7 cellular contexts compared by ENCODE assay signal in the genomic region with DNA sequence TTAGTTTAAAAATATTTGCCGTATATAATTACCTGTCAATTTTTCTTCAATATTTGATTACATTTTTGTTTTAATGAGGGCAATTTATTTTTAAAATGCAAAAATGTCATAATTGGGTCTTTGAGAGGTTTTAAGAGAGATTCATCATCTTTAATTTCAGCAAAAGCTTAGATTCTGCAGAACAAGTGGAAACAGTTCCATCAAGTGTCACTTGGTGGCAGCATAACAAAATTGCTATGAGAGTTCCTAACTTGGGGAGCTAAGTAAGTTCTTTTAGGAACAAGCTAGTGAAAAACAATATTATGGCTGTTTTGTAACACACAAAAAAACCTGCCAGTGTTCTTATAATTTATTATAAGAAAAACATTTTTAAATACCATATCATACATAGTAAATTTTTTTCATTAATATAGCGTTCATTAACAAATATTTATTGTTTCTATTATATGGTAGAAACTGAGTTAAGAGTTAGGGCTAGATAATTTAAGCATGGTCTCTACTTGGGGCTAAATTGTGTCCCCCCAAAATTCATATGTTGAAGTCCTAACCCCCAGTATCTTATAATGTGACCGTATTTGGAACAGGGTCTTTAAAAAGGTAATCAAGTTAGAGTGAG.
DNase-seq lines count a peak whose midpoint lies in the region; ATAC-seq and TF ChIP-seq lines count a peak whose summit lies in the region.

No MANE protein-coding gene starts in this region.

- H3K27me3 Mint-ChIP-seq in osteocyte (ENCODE audit: unreplicated experiment), result no peaks in the 10 kb centered on the region
- H3K27me3 Mint-ChIP-seq in activated naive CD8-positive, alpha-beta T cell treated with anti-CD3 and anti-CD28 coated beads for 36 hours, result no peaks in the 10 kb centered on the region

- H3K36me3 Mint-ChIP-seq in osteocyte (ENCODE audit: unreplicated experiment), result no peaks in the 10 kb centered on the region
- no peaks in the 10 kb centered on the region for H3K36me3 Mint-ChIP-seq in activated naive CD8-positive, alpha-beta T cell treated with anti-CD3 and anti-CD28 coated beads for 36 hours

- no peak overlapping the region for H3K27ac Mint-ChIP-seq in osteocyte (ENCODE audit: unreplicated experiment)
- H3K27ac Mint-ChIP-seq in activated naive CD8-positive, alpha-beta T cell treated with anti-CD3 and anti-CD28 coated beads for 36 hours, result no peak overlapping the region

- no peak overlapping the region for H3K4me3 ChIP-seq in HEK293 (ENCODE audit: low read depth, low read length)

- H3K9me3 Mint-ChIP-seq in osteocyte (ENCODE audit: unreplicated experiment), result no peaks in the 10 kb centered on the region
- no peaks in the 10 kb centered on the region for H3K9me3 Mint-ChIP-seq in activated naive CD8-positive, alpha-beta T cell treated with anti-CD3 and anti-CD28 coated beads for 36 hours

- no peak overlapping the region for H3K4me3 Mint-ChIP-seq in osteocyte (ENCODE audit: unreplicated experiment)
- H3K4me3 Mint-ChIP-seq in activated naive CD8-positive, alpha-beta T cell treated with anti-CD3 and anti-CD28 coated beads for 36 hours, result no peak overlapping the region

- peak; percentile 60 for DNase-seq in ELR (ENCODE audit: low read depth)
- DNase-seq in OCI-M1 (lab: John Stamatoyannopoulos, UW), result peak; percentile 87
- peak; percentile 25 for DNase-seq in epidermal melanocyte (ENCODE audit: insufficient read length, low spot score)
- no peak for DNase-seq in osteocyte (ENCODE audit: extremely low spot score, unreplicated experiment)
- no peak for DNase-seq in activated naive CD8-positive, alpha-beta T cell treated with anti-CD3 and anti-CD28 coated beads for 36 hours

- no peaks in the 10 kb centered on the region for H3K9me3 ChIP-seq in HEK293 (ENCODE audit: control insufficient read depth, insufficient read depth, low read depth, low read length)

- no peaks in the 10 kb centered on the region for H3K36me3 ChIP-seq in HEK293 (ENCODE audit: control insufficient read depth in 2 of 2, insufficient read depth in 1 of 2, low read length in 2 of 2)

- POLR2A ChIA-PET in HEK293 (lab: Yijun Ruan, JAX), result no interaction called here

- TF ChIP-seq CTCF in HEK293 (tag by site-specific recombination; IDR thresholded peaks at IDR 0.05) (no peak), osteocyte (IDR thresholded peaks at IDR 0.05) (peak; percentile 85)

- peaks cover 10% of the 10 kb centered on the region for H3K4me1 Mint-ChIP-seq in osteocyte (ENCODE audit: unreplicated experiment)
- no peaks in the 10 kb centered on the region for H3K4me1 Mint-ChIP-seq in activated naive CD8-positive, alpha-beta T cell treated with anti-CD3 and anti-CD28 coated beads for 36 hours

- no peak overlapping the region for H3K27ac ChIP-seq in HEK293 (ENCODE audit: extremely low read depth, low read depth, low read length)

- H3K4me1 ChIP-seq in HEK293 (ENCODE audit: control insufficient read depth, insufficient read depth, low read length), result no peaks in the 10 kb centered on the region

- CTCF ChIA-PET in HEK293 (lab: Yijun Ruan, JAX), result interaction anchor here (0.6 to 2.4 kb wide), 32 partner anchors 9 to 1447 kb away, joined by 3 to 18 read pairs (median 4); no protein-coding TSS in a partner anchor

- no peak for ATAC-seq in activated CD4-positive, CD25-positive, alpha-beta regulatory T cell treated with anti-CD3 and anti-CD28 coated beads, Interleukin-2, amount 50 U/mL, for 24 hours

TF ChIP-seq in HEK293, 187 proteins besides CTCF, POLR2A, EP300 and RAD21:
- peak; percentile 61 for TF ChIP-seq ZNF654 (tag by site-specific recombination; IDR thresholded peaks at IDR 0.05; ENCODE audit: low read depth)
- TF ChIP-seq ZNF837 (tag by site-specific recombination; IDR thresholded peaks at IDR 0.05), result no peak

Comparison
In these comparisons a context has a peak if more than half of its experiments do, and no peak if none do; other contexts are left out.
1. DNase-seq: peak in ELR (single experiment), OCI-M1 (single experiment) and epidermal melanocyte (single experiment); none in osteocyte (single experiment) and activated naive CD8-positive, alpha-beta T cell treated with anti-CD3 and anti-CD28 coated beads for 36 hours (single experiment).